9 cellular contexts compared by ENCODE assay signal in the genomic region with DNA sequence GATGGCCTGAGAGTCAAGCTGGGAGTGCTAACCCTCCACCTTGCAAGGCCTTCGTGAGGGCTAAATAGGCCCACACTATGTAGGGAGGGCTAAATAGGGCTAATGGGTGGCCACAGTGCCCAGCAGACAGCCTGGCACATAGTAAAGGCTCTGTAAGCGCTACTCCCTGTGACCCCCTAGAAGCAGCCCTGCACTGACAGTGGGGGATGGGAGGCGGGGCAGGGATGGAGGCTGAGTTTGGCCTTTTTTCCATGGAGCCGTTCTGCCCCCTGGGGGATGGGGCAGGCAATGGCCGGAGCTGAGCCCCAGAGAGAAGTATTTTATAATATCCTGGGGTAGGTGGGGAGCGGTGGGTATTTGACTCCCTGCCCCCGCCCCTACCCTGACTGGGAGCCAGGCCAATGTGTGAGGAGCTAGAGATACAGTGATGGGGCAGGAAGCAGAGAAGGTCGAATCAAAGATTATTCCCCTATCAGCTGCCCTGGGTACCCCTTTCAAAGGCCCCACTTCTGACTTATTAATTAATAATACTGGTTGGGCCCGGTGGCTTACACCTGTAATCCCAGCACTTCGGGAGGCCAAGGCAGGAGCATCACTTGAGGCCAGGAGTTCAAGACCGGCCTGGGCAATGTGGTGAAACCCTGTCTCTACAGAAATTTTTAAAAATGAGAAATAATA. TPM values are rescaled to one million over a fixed set of nuclear protein-coding genes. Genes with fewer than 3 reads are reported as not detected.
DNase-seq lines count a peak whose midpoint lies in the region; ATAC-seq, FAIRE-seq and TF ChIP-seq lines count a peak whose summit lies in the region.
"Had no signal": no experiment of that assay in that cellular context is flagged by ENCODE, and none has a peak within 500 bp of the region (broad histone marks: within the 10 kb centered on the region; RNA-seq: fewer than 3 reads in every experiment).

No MANE protein-coding gene starts in this region.

- TF ChIP-seq EP300 in sigmoid colon (IDR thresholded peaks at IDR 0.05) = no peak

- peak in 3 of 4 experiments; percentile 59 to 60 (median 60) for TF ChIP-seq CTCF in sigmoid colon (IDR thresholded peaks at IDR 0.05)

- intact Hi-C loops in left cardiac atrium (cut with DNase I) (loop anchor here (5.0 to 10.0 kb wide), 3 partner anchors 228 to 258 kb away; no protein-coding TSS in a partner anchor), sigmoid colon (cut with DNase I) (loop anchor here (1.0 to 10.0 kb wide), 2 partner anchors 226 to 506 kb away; no protein-coding TSS in a partner anchor)

- no peaks in the 10 kb centered on the region for H3K4me1 Mint-ChIP-seq in activated T-cell treated with anti-CD3 and anti-CD28 coated beads, Interleukin-2, amount 50 U/mL, for 72 hours (ENCODE audit: low read depth)

- H3K4me3 ChIP-seq in sigmoid colon = no peak overlapping the region

- WGBS in sigmoid colon, 2 donors = 26 to 43% methylated on average over 11 of the region's 11 CpGs

- no peaks in the 10 kb centered on the region for H3K4me1 ChIP-seq in sigmoid colon

- H3K36me3 Mint-ChIP-seq in activated T-cell treated with anti-CD3 and anti-CD28 coated beads, Interleukin-2, amount 50 U/mL, for 72 hours (ENCODE audit: insufficient read depth in 2 of 2) = no peaks in the 10 kb centered on the region

- no peak for TF ChIP-seq POLR2A in sigmoid colon (IDR thresholded peaks at IDR 0.05)

- peak; percentile 30 for DNase-seq in SIG-M5 treated with dmso at 0.1 percent for 504 hours (lab: John Stamatoyannopoulos, UW; ENCODE audit: unreplicated experiment)
- no peak for DNase-seq in SIG-M5 (lab: John Stamatoyannopoulos, UW)
- peak; percentile 63 for DNase-seq in NCI-H1092 treated with DMSO at 0.1 percent for 48 hours (lab: John Stamatoyannopoulos, UW)
- peak; percentile 19 to 42 for DNase-seq in activated T-cell treated with anti-CD3 and anti-CD28 coated beads, Interleukin-2, amount 50 U/mL, for 72 hours
- peak; percentile 50 for DNase-seq in left cardiac atrium
- peak; percentile 63 for DNase-seq in sigmoid colon
- DNase-seq in RCC 7860 (ENCODE audit: low spot score) = no peak

- no peaks in the 10 kb centered on the region for H3K9me3 Mint-ChIP-seq in activated T-cell treated with anti-CD3 and anti-CD28 coated beads, Interleukin-2, amount 50 U/mL, for 72 hours
- H3K9me3 Mint-ChIP-seq: stimulated activated naive CD8-positive, alpha-beta T cell treated with anti-CD3 and anti-CD28 coated beads, Interleukin-15, Interleukin-2, amounts not matched to agents 100 ng/mL and 50 ng/mL, for 24 hours had no signal

- peaks cover 0 to 2% (median 0%) of the 10 kb centered on the region in 4 donors for H3K9me3 ChIP-seq in sigmoid colon

- H3K36me3 ChIP-seq in sigmoid colon = no peaks in the 10 kb centered on the region

- peaks cover 21% of the 10 kb centered on the region for H3K27me3 Mint-ChIP-seq in activated T-cell treated with anti-CD3 and anti-CD28 coated beads, Interleukin-2, amount 50 U/mL, for 72 hours (ENCODE audit: low read depth)

- ATAC-seq in activated T-cell treated with anti-CD3 and anti-CD28 coated beads, Interleukin-2, amount 50 U/mL, for 72 hours (replicated peaks in 1 of 2) = peak; percentile 13 to 17
- ATAC-seq in left cardiac atrium (peak; percentile 81 to 83), HG03354 (IDR thresholded peaks at IDR 0.05; ENCODE audit: poor library complexity, severe bottlenecking, unreplicated experiment) (no peak)

- H3K27ac Mint-ChIP-seq in activated T-cell treated with anti-CD3 and anti-CD28 coated beads, Interleukin-2, amount 50 U/mL, for 72 hours = no peak overlapping the region
- H3K27ac Mint-ChIP-seq: stimulated activated naive CD8-positive, alpha-beta T cell treated with anti-CD3 and anti-CD28 coated beads, Interleukin-15, Interleukin-2, amounts not matched to agents 100 ng/mL and 50 ng/mL, for 24 hours had no signal

- no peak for FAIRE-seq in RCC 7860 (lab: Jason Lieb, UNC)

- H3K27me3 ChIP-seq in sigmoid colon = peaks cover 0 to 5% (median 0%) of the 10 kb centered on the region in 3 donors

- H3K27ac ChIP-seq in sigmoid colon = no peak overlapping the region

- H3K4me3 Mint-ChIP-seq in activated T-cell treated with anti-CD3 and anti-CD28 coated beads, Interleukin-2, amount 50 U/mL, for 72 hours = no peak overlapping the region
- H3K4me3 Mint-ChIP-seq: stimulated activated naive CD8-positive, alpha-beta T cell treated with anti-CD3 and anti-CD28 coated beads, Interleukin-15, Interleukin-2, amounts not matched to agents 100 ng/mL and 50 ng/mL, for 24 hours had no signal

RNA-seq across cellular contexts. Expression of gene LACTBL1, which starts 42.3 kb away (rescaled TPM):
- not detected for total RNA-seq in activated T-cell treated with anti-CD3 and anti-CD28 coated beads, Interleukin-2, amount 50 U/mL, for 72 hours
- total RNA-seq in left cardiac atrium = not detected
- not detected for total RNA-seq in sigmoid colon
- polyA plus RNA-seq in sigmoid colon = not detected

Comparison
In these comparisons a context has a peak if more than half of its experiments do, and no peak if none do; other contexts are left out.
1. DNase-seq: peak in SIG-M5 treated with dmso at 0.1 percent for 504 hours (single experiment), NCI-H1092 treated with DMSO at 0.1 percent for 48 hours (single experiment), activated T-cell treated with anti-CD3 and anti-CD28 coated beads, Interleukin-2, amount 50 U/mL, for 72 hours (2 of 2), left cardiac atrium (single experiment) and sigmoid colon (single experiment); none in SIG-M5 (single experiment) and RCC 7860 (single experiment).